1 cellular context compared by ENCODE assay signal in genomic region chr5:77390222-77390621, GRCh38.
TF ChIP-seq lines count a peak whose summit lies in the region.

No MANE protein-coding gene starts in this region.

TF ChIP-seq in GM23338, 12 proteins besides CTCF, POLR2A, EP300 and RAD21 (continued from another document):
- TF ChIP-seq ETS1 (IDR thresholded peaks at IDR 0.05), result no peak
TF ChIP-seq in GM23338: peak in this region for 0.
